1 cellular context compared by ENCODE assay signal in genomic region chr6:20129290-20130088, GRCh38.
TF ChIP-seq lines count a peak whose summit lies in the region.

No MANE protein-coding gene starts in this region.

TF ChIP-seq in A549, 52 proteins besides CTCF, POLR2A, EP300 and RAD21 (continued from another document):
- no peak for TF ChIP-seq REST (IDR thresholded peaks at IDR 0.05)
